3 cellular contexts compared by ENCODE assay signal in the genomic region with DNA sequence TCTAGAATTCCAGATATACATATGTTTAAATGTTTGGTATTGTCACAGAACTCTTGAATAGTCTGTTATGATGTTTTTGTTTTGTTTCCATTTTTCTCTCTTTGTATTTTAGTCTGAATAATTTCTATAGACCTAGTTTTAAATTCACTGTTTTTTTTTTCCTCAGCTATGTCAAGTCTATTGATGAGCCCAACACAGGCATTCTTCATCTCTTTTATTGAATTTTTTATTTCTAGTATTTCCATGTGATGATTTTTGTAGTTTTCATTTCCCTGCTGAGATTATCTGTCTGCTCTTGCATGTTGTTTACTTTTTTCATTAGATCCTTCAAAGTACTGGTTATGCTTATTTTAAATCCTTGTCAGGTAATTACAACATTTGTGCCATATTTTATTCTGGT.
"Had no signal": no experiment of that assay in that cellular context is flagged by ENCODE, and none has a peak within 500 bp of the region (broad histone marks: within the 10 kb centered on the region; RNA-seq: fewer than 3 reads in every experiment).

No MANE protein-coding gene starts in this region.

- ATAC-seq: GM12878 had no signal

- H3K4me3 ChIP-seq: GM12878 had no signal

- DNase-seq: GDM1, GF-D8 had no signal
